23 cellular contexts compared by ENCODE assay signal in genomic region chr2:233824373-233824772, GRCh38. TPM values are rescaled to one million over a fixed set of nuclear protein-coding genes. Genes with fewer than 3 reads are reported as not detected.
A peak's percentile ranks its signal among the peaks of the same experiment; 100 is the strongest.
DNase-seq lines count a peak whose midpoint lies in the region; ATAC-seq, FAIRE-seq and TF ChIP-seq lines count a peak whose summit lies in the region.
"Had no signal": no experiment of that assay in that cellular context is flagged by ENCODE, and none has a peak within 500 bp of the region (broad histone marks: within the 10 kb centered on the region; RNA-seq: fewer than 3 reads in every experiment).

No MANE protein-coding gene starts in this region.

- H4K91ac ChIP-seq in H9 (ENCODE audit: insufficient read length, low read depth, low read length): no peak overlapping the region

- H3K4me1 Mint-ChIP-seq in H9 (no peaks in the 10 kb centered on the region; a peak in 1 of 4 replicates), type B pancreatic cell (ENCODE audit: unreplicated experiment) (no peaks in the 10 kb centered on the region)

- no peak overlapping the region for H2BK5ac ChIP-seq in H9 (ENCODE audit: insufficient read length, low read length)

- no peak overlapping the region for H4K5ac ChIP-seq in H9 (ENCODE audit: insufficient read length, low read depth, low read length)

- no peak overlapping the region for H3K23ac ChIP-seq in H9 (ENCODE audit: insufficient read length, low read depth, low read length)

- H2AK5ac ChIP-seq in H9 (ENCODE audit: insufficient read length, low read length): no peak overlapping the region

- no peak for TF ChIP-seq POLR2A in transverse colon (IDR thresholded peaks at IDR 0.05)

- H3K4me2 ChIP-seq in H9 (ENCODE audit: insufficient read depth, insufficient read length, low read length): no peak overlapping the region
- H3K4me2 ChIP-seq: PC-9 had no signal

- no peaks in the 10 kb centered on the region for H3K23me2 ChIP-seq in H9 (ENCODE audit: insufficient read length, low read depth, low read length, poor library complexity, severe bottlenecking)

- H3K36me3 Mint-ChIP-seq in H9 (ENCODE audit: insufficient read depth in 1 of 3, low read depth in 3 of 3) (no peaks in the 10 kb centered on the region), type B pancreatic cell (no peaks in the 10 kb centered on the region)

- H2BK15ac ChIP-seq in H9 (ENCODE audit: low read depth, low read length): no peak overlapping the region

- no peak overlapping the region for H3T11ph ChIP-seq in H9 (ENCODE audit: low read length)

- H3K36me3 ChIP-seq in kidney (ENCODE audit: control insufficient read depth in 1 of 2, insufficient read depth in 2 of 2, low read length in 2 of 2) (no peaks in the 10 kb centered on the region), transverse colon (no peaks in the 10 kb centered on the region)

- no peak overlapping the region for H4K8ac ChIP-seq in H9 (replicated peaks; ENCODE audit: insufficient read length, low read depth, low read length)

- H3K4me3 Mint-ChIP-seq in H9: no peak overlapping the region
- no peak overlapping the region for H3K4me3 Mint-ChIP-seq in type B pancreatic cell

- H4K20me1 ChIP-seq in H9 (ENCODE audit: control insufficient read depth, insufficient read depth, insufficient read length): no peaks in the 10 kb centered on the region

- no peaks in the 10 kb centered on the region for H3K79me2 ChIP-seq in H9 (ENCODE audit: insufficient read depth, low read length)

- no peak for ATAC-seq in GM18502 (IDR thresholded peaks at IDR 0.05; ENCODE audit: poor library complexity, unreplicated experiment)
- ATAC-seq: GM12878 had no signal

- no peak for FAIRE-seq in kidney (lab: Jason Lieb, UNC)
- FAIRE-seq: GM12878, GM18507 had no signal

- H3K4me3 ChIP-seq in kidney (ENCODE audit: low read length in 2 of 2) (no peak overlapping the region), transverse colon (no peak overlapping the region)
- H3K4me3 ChIP-seq: GM12878, PC-9 had no signal

- H3K18ac ChIP-seq in H9 (ENCODE audit: insufficient read length, low read depth, low read length): no peak overlapping the region

- H3K27me3 ChIP-seq in H9 (ENCODE audit: insufficient read depth, low read length) (no peaks in the 10 kb centered on the region), transverse colon (no peaks in the 10 kb centered on the region)

- no peak overlapping the region for H3K14ac ChIP-seq in H9 (ENCODE audit: insufficient read depth, low read length)

- intact Hi-C loops in kidney (cut with DNase I) (no loop called here), transverse colon (cut with DNase I; ENCODE audit: low total_unique reads) (no loop called here)

- H3K27ac ChIP-seq in H9 (ENCODE audit: insufficient read length, low read depth, low read length) (no peak overlapping the region), kidney (ENCODE audit: low read depth in 2 of 2, low read length in 2 of 2) (no peak overlapping the region), transverse colon (no peak overlapping the region)
- H3K27ac ChIP-seq: PC-9 had no signal

- WGBS in H9 (ENCODE audit: extremely low coverage, insufficient read length, low lambda C conversion rate): no CpG with 5 or more reads among the region's 7 CpGs
- 70% methylated on average over 7 of the region's 7 CpGs; no CpG with 5 or more reads in 1 of the 2 donors for WGBS in transverse colon (ENCODE audit: low coverage in 1 of 2), 2 donors

- H2AFZ ChIP-seq in H9 (ENCODE audit: low read length): no peak overlapping the region
- H2AFZ ChIP-seq: PC-9 had no signal

- H3K4me1 ChIP-seq in H9 (ENCODE audit: insufficient read depth, low read length): no peaks in the 10 kb centered on the region
- H3K4me1 ChIP-seq in kidney (ENCODE audit: control insufficient read depth in 1 of 2, insufficient read depth in 1 of 2, low read depth in 1 of 2, low read length in 2 of 2): no peaks in the 10 kb centered on the region
- no peaks in the 10 kb centered on the region for H3K4me1 ChIP-seq in transverse colon

- H3K27me3 Mint-ChIP-seq in H9 (ENCODE audit: low read depth) (peaks cover 5% of the 10 kb centered on the region), type B pancreatic cell (peaks cover 4% of the 10 kb centered on the region)

- H3K9me3 ChIP-seq in H9 (ENCODE audit: control insufficient read depth, low read depth, low read length) (no peaks in the 10 kb centered on the region), kidney (ENCODE audit: control insufficient read depth in 1 of 2, low read length in 2 of 2) (no peaks in the 10 kb centered on the region), transverse colon (peaks cover 0 to 3% of the 10 kb centered on the region in 2 donors)

- TF ChIP-seq CTCF in H9 (conservative IDR thresholded peaks at IDR 0.05) (no peak), kidney (IDR thresholded peaks at IDR 0.05; ENCODE audit: borderline replicate concordance, extremely low read depth, insufficient read depth) (no peak), transverse colon (IDR thresholded peaks at IDR 0.05) (no peak), type B pancreatic cell (conservative IDR thresholded peaks at IDR 0.05) (no peak)

- H2BK20ac ChIP-seq in H9 (ENCODE audit: low read depth, low read length, poor library complexity, severe bottlenecking): no peak overlapping the region

- no peak overlapping the region for H2BK12ac ChIP-seq in H9 (ENCODE audit: insufficient read length, low read depth, low read length)

- DNase-seq in activated effector memory CD4-positive, alpha-beta T cell treated with anti-CD3 and anti-CD28 coated beads, Interleukin-2, amount 50 U/mL, for 16 hours: peak; percentile 34
- no peak for DNase-seq in activated effector memory CD4-positive, alpha-beta T cell treated with Interleukin-2 at 50 U/mL for 16 hours
- DNase-seq in H9: peak; percentile 56
- peak; percentile 18 for DNase-seq in kidney
- peak; percentile 3 for DNase-seq in transverse colon
- DNase-seq in type B pancreatic cell (ENCODE audit: extremely low spot score, unreplicated experiment): no peak
- no peak for DNase-seq in anterior cingulate cortex (lab: John Stamatoyannopoulos, UW)
- DNase-seq: C1 segment of cervical spinal cord, DND-41, GDM1, GOT3, KBM-7, NCI-H1048, NCI-H1436 treated with DMSO at 0.1 percent for 48 hours, NCI-H2029 treated with DMSO at 0.1 percent for 48 hours, NCI-H2171 treated with DMSO at 0.1 percent for 48 hours, NCI-H510A, NCI-H82, PC-9 had no signal

- H2BK120ac ChIP-seq in H9 (ENCODE audit: low read depth, low read length, poor library complexity, severe bottlenecking): no peak overlapping the region

- H3K9ac ChIP-seq in H9 (ENCODE audit: extremely low read depth, insufficient read length, low read length): no peak overlapping the region
- H3K9ac ChIP-seq in kidney (ENCODE audit: low read length in 2 of 2): no peak overlapping the region

- no peak overlapping the region for H3K56ac ChIP-seq in H9 (ENCODE audit: insufficient read length, low read depth, low read length)

- no peaks in the 10 kb centered on the region for H3K79me1 ChIP-seq in H9 (ENCODE audit: insufficient read depth, low read depth, low read length, poor library complexity, severe bottlenecking)

- in situ Hi-C loops in transverse colon (cut with MboI; ENCODE audit: low pct_ligation_motif_present in 1 of 4, low pct_unique_long_range_greater_than_20kb in 1 of 4, low sequenced_read_pairs in 3 of 4): no loop called here

- H3K4ac ChIP-seq in H9 (ENCODE audit: low read depth, low read length): no peak overlapping the region

- no peak for TF ChIP-seq EP300 in transverse colon (IDR thresholded peaks at IDR 0.05; ENCODE audit: low read depth)

- peaks cover 4 to 7% of the 10 kb centered on the region in 2 experiments; a peak in 4 of 5 replicates for H3K9me3 Mint-ChIP-seq in H9
- no peaks in the 10 kb centered on the region for H3K9me3 Mint-ChIP-seq in type B pancreatic cell

- H3K27ac Mint-ChIP-seq in H9 (no peak overlapping the region), type B pancreatic cell (no peak overlapping the region)

RNA-seq across cellular contexts. Expression of gene HJURP, which starts 30.0 kb away (rescaled TPM):
- total RNA-seq in H9 (2021) (49.7 and 52.6 TPM in 2 replicates), kidney (0.94 TPM), transverse colon (10 to 100 TPM in 1 of 4 donors, 1 to 10 TPM in 2, not detected in 1; 1.9 to 29.5 (median 2.1) TPM), type B pancreatic cell (ENCODE audit: low replicate concordance) (16.7 and 42.1 TPM in 2 replicates)
- not detected for polyA plus RNA-seq in kidney (ENCODE audit: insufficient read depth, low read depth, low replicate concordance)

RNA-seq across cellular contexts. Expression of gene MROH2A, which starts 46.2 kb away (rescaled TPM):
- total RNA-seq in H9 (2021) (not detected in 2 replicates), kidney (not detected), transverse colon (under 1 TPM in 1 of 4 donors, not detected in 3; 0.14 TPM), type B pancreatic cell (ENCODE audit: low replicate concordance) (not detected in 2 replicates)
- 1.8 TPM for polyA plus RNA-seq in kidney (ENCODE audit: insufficient read depth, low read depth, low replicate concordance)
- total RNA-seq: A172, GM12878 had no signal
- polyA plus RNA-seq: GM12878 had no signal

Comparison
In these comparisons a context has a peak if more than half of its experiments do, and no peak if none do; other contexts are left out.
1. DNase-seq: peak in activated effector memory CD4-positive, alpha-beta T cell treated with anti-CD3 and anti-CD28 coated beads, Interleukin-2, amount 50 U/mL, for 16 hours (single experiment), H9 (single experiment), kidney (single experiment) and transverse colon (single experiment); none in activated effector memory CD4-positive, alpha-beta T cell treated with Interleukin-2 at 50 U/mL for 16 hours (single experiment), type B pancreatic cell (single experiment) and anterior cingulate cortex (0 of 58).